ENCODE assay signal across 1 cellular context in genomic region chr2:160245614-160246156, GRCh38.
TF ChIP-seq lines count a peak whose summit lies in the region.

No MANE protein-coding gene starts in this region.

TF ChIP-seq in GM23338, 12 proteins besides CTCF, POLR2A, EP300 and RAD21 (continued from another document):
- no peak for TF ChIP-seq ZNF462 (CRISPR knock-in tag; IDR thresholded peaks at IDR 0.05)
- TF ChIP-seq ZNF331 (CRISPR knock-in tag; IDR thresholded peaks at IDR 0.05; ENCODE audit: low read depth) = no peak
- TF ChIP-seq STAT1 (IDR thresholded peaks at IDR 0.05; ENCODE audit: unreplicated experiment) = no peak
- no peak for TF ChIP-seq JUNB (IDR thresholded peaks at IDR 0.05; ENCODE audit: unreplicated experiment)
- TF ChIP-seq ETS1 (IDR thresholded peaks at IDR 0.05) = no peak
- TF ChIP-seq ZNF114 (CRISPR knock-in tag; IDR thresholded peaks at IDR 0.05) = no peak
TF ChIP-seq in GM23338: peak in this region for 0.
